In the genomic region with DNA sequence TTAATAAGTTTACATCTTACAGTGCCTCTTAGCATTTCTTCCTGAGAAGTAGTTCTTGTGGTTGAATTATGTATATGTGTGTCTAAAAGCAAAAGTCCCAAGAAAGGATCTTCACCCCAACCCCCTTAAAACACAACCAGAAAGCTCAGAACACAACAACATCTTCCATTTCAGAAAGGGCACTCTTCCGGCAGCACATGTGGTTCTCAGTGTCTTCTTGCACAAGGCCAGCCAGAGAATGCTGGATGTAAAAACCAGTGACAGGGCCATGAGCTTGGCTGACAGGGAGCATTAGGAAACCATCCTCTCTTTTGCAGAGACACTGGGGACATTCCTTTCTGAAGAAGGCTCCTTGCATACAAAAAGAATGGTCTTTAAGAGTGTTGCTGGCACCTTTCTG, we compare ENCODE assay signal across 25 cellular contexts. TPM values are rescaled to one million over a fixed set of nuclear protein-coding genes. Genes with fewer than 3 reads are reported as not detected.
DNase-seq lines count a peak whose midpoint lies in the region; ATAC-seq, FAIRE-seq and TF ChIP-seq lines count a peak whose summit lies in the region.
"Had no signal": no experiment of that assay in that cellular context is flagged by ENCODE, and none has a peak within 500 bp of the region (broad histone marks: within the 10 kb centered on the region; RNA-seq: fewer than 3 reads in every experiment).

No MANE protein-coding gene starts in this region.

- no peaks in the 10 kb centered on the region for H3K9me3 ChIP-seq in CD4-positive, alpha-beta T cell (ENCODE audit: control insufficient read depth, low read length)
- H3K9me3 ChIP-seq in endodermal cell (ENCODE audit: control insufficient read depth, low read length) (no peaks in the 10 kb centered on the region), left ventricle myocardium inferior (replicated peaks) (no peaks in the 10 kb centered on the region), small intestine (ENCODE audit: control insufficient read depth, low read depth) (no peaks in the 10 kb centered on the region)
- H3K9me3 ChIP-seq: ascending aorta, ovary, right atrium auricular region, thoracic aorta had no signal

- no peak for FAIRE-seq in small intestine (lab: Jason Lieb, UNC)

- ATAC-seq in CD4-positive, alpha-beta T cell (ENCODE audit: poor library complexity) = no peak
- ATAC-seq in naive thymus-derived CD8-positive, alpha-beta T cell = peak in 1 of 2 donors; percentile 30
- ATAC-seq: HCT116, SK-N-SH treated with all-trans-retinoic acid at 6 μM for 48 hours had no signal

- H3K27me3 Mint-ChIP-seq in CD4-positive, alpha-beta T cell = no peaks in the 10 kb centered on the region
- no peaks in the 10 kb centered on the region for H3K27me3 Mint-ChIP-seq in endodermal cell (ENCODE audit: insufficient read depth)
- H3K27me3 Mint-ChIP-seq in naive thymus-derived CD8-positive, alpha-beta T cell = no peaks in the 10 kb centered on the region
- H3K27me3 Mint-ChIP-seq: activated CD4-positive, alpha-beta memory T cell treated with anti-CD3 and anti-CD28 coated beads for 36 hours; CD4-positive, alpha-beta memory T cell; dendritic cell treated with granulocyte-macrophage colony-stimulating factor and Interleukin-4, amounts not matched to agents 40 ng/mL and 50 ng/mL, for 4 days had no signal

- H3K4me1 ChIP-seq in endodermal cell (ENCODE audit: control insufficient read depth, insufficient read depth, low read length) = peaks cover 30% of the 10 kb centered on the region
- H3K4me1 ChIP-seq in left ventricle myocardium inferior = peaks cover 40% of the 10 kb centered on the region
- no peaks in the 10 kb centered on the region for H3K4me1 ChIP-seq in small intestine (ENCODE audit: control insufficient read depth in 2 of 2, insufficient read depth in 1 of 2, low read depth in 1 of 2, low read length in 1 of 2)

- intact Hi-C loops in CD4-positive, alpha-beta T cell (cut with DNase I, micrococcal nuclease) = no loop called here
- intact Hi-C loops in left ventricle myocardium inferior (cut with micrococcal nuclease) = no loop called here

- H3K4me3 ChIP-seq in endodermal cell (ENCODE audit: low read length) = no peak overlapping the region
- H3K4me3 ChIP-seq in left ventricle myocardium inferior = no peak overlapping the region
- no peak overlapping the region for H3K4me3 ChIP-seq in small intestine (ENCODE audit: low read depth in 1 of 2, low read length in 2 of 2)
- H3K4me3 ChIP-seq: ascending aorta, ovary, right atrium auricular region, thoracic aorta had no signal

- no peaks in the 10 kb centered on the region for H3K9me3 Mint-ChIP-seq in CD4-positive, alpha-beta T cell
- H3K9me3 Mint-ChIP-seq in endodermal cell = no peaks in the 10 kb centered on the region
- no peaks in the 10 kb centered on the region for H3K9me3 Mint-ChIP-seq in naive thymus-derived CD8-positive, alpha-beta T cell
- H3K9me3 Mint-ChIP-seq: activated CD4-positive, alpha-beta memory T cell treated with anti-CD3 and anti-CD28 coated beads for 36 hours; CD4-positive, alpha-beta memory T cell; dendritic cell treated with granulocyte-macrophage colony-stimulating factor and Interleukin-4, amounts not matched to agents 40 ng/mL and 50 ng/mL, for 4 days had no signal

- H3K27ac Mint-ChIP-seq in CD4-positive, alpha-beta T cell = peak overlapping the region; percentile 84
- H3K27ac Mint-ChIP-seq in endodermal cell = no peak overlapping the region
- peak overlapping the region; percentile 14 to 91 (median 80) for H3K27ac Mint-ChIP-seq in naive thymus-derived CD8-positive, alpha-beta T cell
- H3K27ac Mint-ChIP-seq: activated CD4-positive, alpha-beta memory T cell treated with anti-CD3 and anti-CD28 coated beads for 36 hours; CD4-positive, alpha-beta memory T cell; dendritic cell treated with granulocyte-macrophage colony-stimulating factor and Interleukin-4, amounts not matched to agents 40 ng/mL and 50 ng/mL, for 4 days had no signal

- H3K27me3 ChIP-seq in CD4-positive, alpha-beta T cell (ENCODE audit: control insufficient read depth, insufficient read depth, low read length) = no peaks in the 10 kb centered on the region
- H3K27me3 ChIP-seq in endodermal cell (ENCODE audit: control insufficient read depth, insufficient read depth, low read length, poor library complexity, severe bottlenecking) (no peaks in the 10 kb centered on the region), left ventricle myocardium inferior (ENCODE audit: low read depth) (no peaks in the 10 kb centered on the region), small intestine (ENCODE audit: control insufficient read depth in 2 of 2, insufficient read depth in 2 of 2, low read length in 2 of 2) (no peaks in the 10 kb centered on the region)
- H3K27me3 ChIP-seq: ascending aorta, ovary, right atrium auricular region had no signal

- TF ChIP-seq CTCF in CD4-positive, alpha-beta T cell (IDR thresholded peaks at IDR 0.05) = no peak
- TF ChIP-seq CTCF in endodermal cell (conservative IDR thresholded peaks at IDR 0.05) = no peak
- TF ChIP-seq CTCF in left ventricle myocardium inferior (IDR thresholded peaks at IDR 0.05; ENCODE audit: borderline replicate concordance) = no peak

- H3K36me3 ChIP-seq in endodermal cell (ENCODE audit: control insufficient read depth, insufficient read depth, low read length) = no peaks in the 10 kb centered on the region
- H3K36me3 ChIP-seq in left ventricle myocardium inferior = no peaks in the 10 kb centered on the region
- no peaks in the 10 kb centered on the region for H3K36me3 ChIP-seq in small intestine (ENCODE audit: control insufficient read depth in 2 of 2, insufficient read depth in 2 of 2, low read length in 2 of 2)
- H3K36me3 ChIP-seq: ascending aorta, ovary, right atrium auricular region, thoracic aorta had no signal

- CTCF ChIA-PET in CD4-positive, alpha-beta T cell (lab: Charles Lee) = no interaction called here

- peaks cover 43% of the 10 kb centered on the region for H3K36me3 Mint-ChIP-seq in CD4-positive, alpha-beta T cell (ENCODE audit: low read depth)
- no peaks in the 10 kb centered on the region for H3K36me3 Mint-ChIP-seq in endodermal cell (ENCODE audit: low read depth)
- peaks cover 0 to 31% (median 18%) of the 10 kb centered on the region in 3 donors for H3K36me3 Mint-ChIP-seq in naive thymus-derived CD8-positive, alpha-beta T cell

- peaks cover 9% of the 10 kb centered on the region for H3K4me1 Mint-ChIP-seq in CD4-positive, alpha-beta T cell (ENCODE audit: low read depth)
- peaks cover 42% of the 10 kb centered on the region for H3K4me1 Mint-ChIP-seq in endodermal cell
- peaks cover 7 to 25% (median 12%) of the 10 kb centered on the region in 4 donors for H3K4me1 Mint-ChIP-seq in naive thymus-derived CD8-positive, alpha-beta T cell

- DNase-seq in CD4-positive, alpha-beta T cell = no peak
- peak; percentile 37 for DNase-seq in ELF-1 (ENCODE audit: low read depth, low spot score)
- DNase-seq in endodermal cell = no peak
- peak in 2 of 10 donors; percentile 9 to 13 for DNase-seq in naive thymus-derived CD8-positive, alpha-beta T cell
- DNase-seq in HK-2 (ENCODE audit: unreplicated experiment) = no peak
- DNase-seq in left ventricle myocardium inferior = no peak
- no peak for DNase-seq in small intestine
- DNase-seq: activated CD4-positive, alpha-beta memory T cell treated with anti-CD3 and anti-CD28 coated beads for 36 hours; CD4-positive, alpha-beta memory T cell; DMS 273 treated with DMSO at 0.1 percent for 48 hours; head of caudate nucleus; kidney glomerular epithelial cell; NCI-H1105 treated with DMSO at 0.1 percent for 48 hours; NCI-H2081; OCI-M1; ovary; stimulated activated CD4-positive, alpha-beta T cell treated with anti-CD3 and anti-CD28 coated beads, Interleukin-12 subunit alpha, Interleukin-12 subunit beta, amount 100 ng/mL, for 4 hours; stimulated activated CD4-positive, alpha-beta T cell treated with anti-CD3 and anti-CD28 coated beads, Interleukin-4, amount 100 ng/mL, for 4 hours had no signal

- no peak overlapping the region for H3K9ac ChIP-seq in endodermal cell (ENCODE audit: extremely low read depth, low read length, poor library complexity, severe bottlenecking)

- POLR2A ChIA-PET in CD4-positive, alpha-beta T cell (lab: Charles Lee) = interaction anchor here (0.9 to 1.0 kb wide), 2 partner anchors 20 to 116 kb away, joined by 3 to 4 read pairs; no protein-coding TSS in a partner anchor
- POLR2A ChIA-PET in naive thymus-derived CD8-positive, alpha-beta T cell (lab: Charles Lee) = no interaction called here

- 89 to 100% methylated on average over 1 of the region's 1 CpG for WGBS in endodermal cell (ENCODE audit: insufficient coverage in 1 of 2, insufficient read length in 1 of 2), 2 experiments
- 79 to 100% (median 86%) methylated on average over 1 of the region's 1 CpG for WGBS in small intestine, 3 donors

- no peak overlapping the region for H3K27ac ChIP-seq in CD4-positive, alpha-beta T cell (ENCODE audit: low read depth, low read length)
- peak overlapping the region; percentile 30 for H3K27ac ChIP-seq in endodermal cell (ENCODE audit: low read depth, low read length)
- no peak overlapping the region for H3K27ac ChIP-seq in left ventricle myocardium inferior (replicated peaks)
- H3K27ac ChIP-seq in small intestine (ENCODE audit: low read depth in 1 of 2, low read length in 1 of 2) = no peak overlapping the region
- H3K27ac ChIP-seq: ascending aorta, ovary, right atrium auricular region, thoracic aorta, VCaP had no signal

- peak overlapping the region; percentile 38 for H3K4me3 Mint-ChIP-seq in CD4-positive, alpha-beta T cell
- H3K4me3 Mint-ChIP-seq in endodermal cell = no peak overlapping the region
- H3K4me3 Mint-ChIP-seq in naive thymus-derived CD8-positive, alpha-beta T cell = peak overlapping the region in 5 of 10 donors; percentile 0 to 48 (median 23)
- H3K4me3 Mint-ChIP-seq: activated CD4-positive, alpha-beta memory T cell treated with anti-CD3 and anti-CD28 coated beads for 36 hours; CD4-positive, alpha-beta memory T cell; dendritic cell treated with granulocyte-macrophage colony-stimulating factor and Interleukin-4, amounts not matched to agents 40 ng/mL and 50 ng/mL, for 4 days had no signal

RNA-seq across cellular contexts. Expression of a gene that starts 45.0 kb away (rescaled TPM):
- total RNA-seq in CD4-positive, alpha-beta T cell = 10 to 100 TPM; 13.1 to 13.9 TPM
- total RNA-seq in endodermal cell (10 to 100 TPM; 11.9 to 15.8 TPM), left ventricle myocardium inferior (23.7 TPM)
- 14.4 TPM for polyA plus RNA-seq in endodermal cell (2013, experiment 1 of 2)
- polyA plus RNA-seq in endodermal cell (2013, experiment 2 of 2) = 11.6 TPM
- total RNA-seq in naive thymus-derived CD8-positive, alpha-beta T cell = 10 to 100 TPM; 18.4 to 19.2 TPM
- 10 to 100 TPM; 14.7 to 27.1 (median 24.3) TPM for polyA plus RNA-seq in naive thymus-derived CD8-positive, alpha-beta T cell
- polyA plus RNA-seq in small intestine = 10 to 100 TPM in 1 of 3 donors, 1 to 10 TPM in 2; 4.9 to 13.2 (median 7.3) TPM
